Comparison of ENCODE assay signal across 31 cellular contexts in genomic region chr15:78213956-78214355, GRCh38. TPM values are rescaled to one million over a fixed set of nuclear protein-coding genes. Genes with fewer than 3 reads are reported as not detected.
A peak's percentile ranks its signal among the peaks of the same experiment; 100 is the strongest.
DNase-seq lines count a peak whose midpoint lies in the region; ATAC-seq, FAIRE-seq and TF ChIP-seq lines count a peak whose summit lies in the region.
"Had no signal": no experiment of that assay in that cellular context is flagged by ENCODE, and none has a peak within 500 bp of the region (broad histone marks: within the 10 kb centered on the region; RNA-seq: fewer than 3 reads in every experiment).

No MANE protein-coding gene starts in this region.

- H3K4me3 ChIP-seq in right atrium auricular region: no peak overlapping the region
- H3K4me3 ChIP-seq in left ventricle myocardium inferior: no peak overlapping the region
- no peak overlapping the region for H3K4me3 ChIP-seq in H1 (ENCODE audit: extremely low read depth in 1 of 4, insufficient read depth in 2 of 4, low read depth in 3 of 4, low read length in 4 of 4)
- no peak overlapping the region for H3K4me3 ChIP-seq in skin epidermis
- no peak overlapping the region for H3K4me3 ChIP-seq in BE2C (ENCODE audit: low read depth, low read length)
- H3K4me3 ChIP-seq: SK-N-MC had no signal

- H3K27me3 Mint-ChIP-seq in chondrocyte (ENCODE audit: low read depth): no peaks in the 10 kb centered on the region

- FAIRE-seq in H1 (lab: Jason Lieb, UNC): no peak
- FAIRE-seq: GM12892, HTR-8/SVneo had no signal

- no peak for TF ChIP-seq RAD21 in H1 (IDR thresholded peaks at IDR 0.05 in 1 of 2, conservative IDR thresholded peaks at IDR 0.05 in 1 of 2; ENCODE audit: low read depth in 2 of 2, low read length in 2 of 2)

- peak overlapping the region; percentile 80 to 93 for H3K27ac ChIP-seq in right atrium auricular region
- no peak overlapping the region for H3K27ac ChIP-seq in left ventricle myocardium inferior (replicated peaks)
- no peak overlapping the region for H3K27ac ChIP-seq in H1 (ENCODE audit: low read depth, low read length)
- peak overlapping the region in 13 of 21 experiments; percentile 36 to 85 (median 71) for H3K27ac ChIP-seq in skin epidermis
- H3K27ac ChIP-seq: 22Rv1, SK-N-MC had no signal

- peaks cover 38% of the 10 kb centered on the region for H3K4me1 Mint-ChIP-seq in chondrocyte (ENCODE audit: low read depth)
- H3K4me1 Mint-ChIP-seq: B cell, CD14-positive monocyte had no signal

- H2BK120ac ChIP-seq in H1 (replicated peaks; ENCODE audit: low read depth, low read length): no peak overlapping the region

- H2AFZ ChIP-seq in H1 (ENCODE audit: low read length): no peak overlapping the region

- no peak overlapping the region for H4K5ac ChIP-seq in H1 (ENCODE audit: insufficient read length, low read depth, low read length)

- H3K79me1 ChIP-seq in H1 (ENCODE audit: low read depth, low read length): no peaks in the 10 kb centered on the region

- H3K23me2 ChIP-seq in H1 (ENCODE audit: low read depth, low read length): no peaks in the 10 kb centered on the region

- no peak overlapping the region for H2BK20ac ChIP-seq in H1 (ENCODE audit: low read length)

- TF ChIP-seq EP300 in H1 (IDR thresholded peaks at IDR 0.05; ENCODE audit: borderline replicate concordance in 1 of 2, low read depth in 2 of 2, low read length in 2 of 2): no peak

- H3K14ac ChIP-seq in H1 (ENCODE audit: insufficient read length): no peak overlapping the region

- H3K79me2 ChIP-seq in H1 (ENCODE audit: control insufficient read depth in 1 of 2, insufficient read depth in 2 of 2, low read length in 2 of 2): no peaks in the 10 kb centered on the region

- H2BK5ac ChIP-seq in H1 (ENCODE audit: low read depth, low read length): peak overlapping the region; percentile 2; the same call in 1 of the 2 replicates

- no peak overlapping the region for H3K4ac ChIP-seq in H1 (replicated peaks; ENCODE audit: insufficient read length, low read depth, low read length)

- H3K27me3 ChIP-seq in right atrium auricular region (no peaks in the 10 kb centered on the region), left ventricle myocardium inferior (ENCODE audit: low read depth) (peaks cover 4% of the 10 kb centered on the region), H1 (replicated peaks in 1 of 4; ENCODE audit: control insufficient read depth in 3 of 4, extremely low read depth in 1 of 4, insufficient read depth in 3 of 4, low read length in 3 of 4) (no peaks in the 10 kb centered on the region), BE2C (no peaks in the 10 kb centered on the region)

- no peak overlapping the region for H2BK12ac ChIP-seq in H1 (ENCODE audit: low read depth, low read length)

- H3K9me3 ChIP-seq in right atrium auricular region (no peaks in the 10 kb centered on the region), left ventricle myocardium inferior (replicated peaks) (no peaks in the 10 kb centered on the region), H1 (ENCODE audit: insufficient read depth in 2 of 2, low read depth in 1 of 2, low read length in 1 of 2) (no peaks in the 10 kb centered on the region), BE2C (no peaks in the 10 kb centered on the region)

- no peaks in the 10 kb centered on the region for H4K20me1 ChIP-seq in H1 (replicated peaks in 1 of 2; ENCODE audit: control insufficient read depth in 1 of 2, insufficient read depth in 2 of 2, low read length in 2 of 2)

- H3K9me3 Mint-ChIP-seq in chondrocyte (ENCODE audit: low read depth): no peaks in the 10 kb centered on the region
- H3K9me3 Mint-ChIP-seq: CD14-positive monocyte, H9, HFFc6 had no signal

- H3K36me3 ChIP-seq in right atrium auricular region (no peaks in the 10 kb centered on the region), left ventricle myocardium inferior (no peaks in the 10 kb centered on the region), H1 (ENCODE audit: control insufficient read depth in 2 of 4, insufficient read depth in 4 of 4, low read length in 3 of 4) (no peaks in the 10 kb centered on the region), BE2C (no peaks in the 10 kb centered on the region)

- H4K8ac ChIP-seq in H1 (ENCODE audit: extremely low read depth, insufficient read depth, low read length): peak overlapping the region; percentile 28; the same call in 1 of the 2 replicates

- no peak overlapping the region for H3K56ac ChIP-seq in H1 (replicated peaks; ENCODE audit: insufficient read length, low read depth, low read length)

- H3K23ac ChIP-seq in H1 (ENCODE audit: insufficient read length): no peak overlapping the region

- H4K91ac ChIP-seq in H1 (replicated peaks; ENCODE audit: insufficient read length, low read length): no peak overlapping the region

- no peak overlapping the region for H3K4me2 ChIP-seq in H1 (ENCODE audit: insufficient read depth in 1 of 2, low read depth in 2 of 2, low read length in 2 of 2)

- H3K4me3 Mint-ChIP-seq in chondrocyte (ENCODE audit: unreplicated experiment): no peak overlapping the region
- H3K4me3 Mint-ChIP-seq: B cell, CD14-positive monocyte, H9, HFFc6 had no signal

- no peak overlapping the region for H3K27ac Mint-ChIP-seq in chondrocyte (ENCODE audit: unreplicated experiment)
- H3K27ac Mint-ChIP-seq: B cell, CD14-positive monocyte, H9, HFFc6 had no signal

- POLR2A ChIA-PET in H1 (lab: Charles Lee; ENCODE audit: partially characterized antibody): interaction anchor here (1.0 kb wide), 1 partner anchor 18 kb away, joined by 3 read pairs; no protein-coding TSS in a partner anchor

- no peak for TF ChIP-seq POLR2A in H1 (IDR thresholded peaks at IDR 0.05; ENCODE audit: control extremely low read depth in 1 of 2, low read depth in 2 of 2, low read length in 2 of 2)

- H3K4me1 ChIP-seq in right atrium auricular region (peaks cover 0 to 72% of the 10 kb centered on the region in 2 donors), left ventricle myocardium inferior (peaks cover 72% of the 10 kb centered on the region), H1 (replicated peaks in 1 of 4; ENCODE audit: control insufficient read depth in 3 of 4, insufficient read depth in 4 of 4, low read length in 3 of 4) (peaks cover 0 to 2% (median 0%) of the 10 kb centered on the region in 4 experiments; a peak in 2 of 7 replicates), BE2C (peaks cover 19% of the 10 kb centered on the region)

- DNase-seq in right atrium auricular region (ENCODE audit: low spot score) (no peak), left ventricle myocardium inferior (no peak), H1 (ENCODE audit: low read depth in 1 of 2, low spot score in 2 of 2) (no peak), NOMO-1 (lab: John Stamatoyannopoulos, UW; ENCODE audit: unreplicated experiment in 2 of 2) (no peak), chondrocyte (ENCODE audit: low spot score) (no peak), BE2C (no peak)
- DNase-seq: Calu3; DMS153; DND-41; H9; HFFc6; KBM-7; NCI-H1105 treated with DMSO at 0.1 percent for 48 hours; NCI-H146; NCI-H2029; NCI-H446; NCI-H524 treated with DMSO at 0.1 percent for 48 hours; NCI-H82; NK-92 treated with Interleukin-12 subunit alpha and Interleukin-12 subunit beta, amount 100 ng/mL, for 24 hours; SIG-M5 had no signal

- no peak overlapping the region for H2BK15ac ChIP-seq in H1 (ENCODE audit: low read length)

- 83% methylated on average over 4 of the region's 4 CpGs; no CpG with 5 or more reads in 1 of the 2 experiments for WGBS in H1 (ENCODE audit: extremely low coverage in 1 of 2, insufficient coverage in 1 of 2, insufficient read length in 1 of 2, insufficient replicate concordance in 2 of 2, low coverage in 1 of 2, low lambda C conversion rate in 2 of 2, missing lambda C conversion rate in 1 of 2), 2 experiments

- no peak overlapping the region for H3K18ac ChIP-seq in H1 (ENCODE audit: extremely low read depth, low read length)

- no peak overlapping the region for H3K9ac ChIP-seq in H1 (replicated peaks in 1 of 4; ENCODE audit: extremely low read depth in 1 of 4, low read depth in 3 of 4, low read length in 3 of 4)

- no peak for ATAC-seq in HG02588 (IDR thresholded peaks at IDR 0.05; ENCODE audit: unreplicated experiment)
- ATAC-seq: Panc1 had no signal

- H2AK5ac ChIP-seq in H1 (ENCODE audit: low read depth, low read length): no peak overlapping the region

- CTCF ChIA-PET in H1 (lab: Charles Lee; ENCODE audit: partially characterized antibody): interaction anchor here (1.2 to 6.0 kb wide), 6 partner anchors 10 to 38 kb away, joined by 3 to 34 read pairs (median 6); no protein-coding TSS in a partner anchor

- no peaks in the 10 kb centered on the region for H3K36me3 Mint-ChIP-seq in chondrocyte (ENCODE audit: low read depth)
- H3K36me3 Mint-ChIP-seq: CD14-positive monocyte had no signal

- no peak for TF ChIP-seq CTCF in right atrium auricular region (IDR thresholded peaks at IDR 0.05)
- TF ChIP-seq CTCF in left ventricle myocardium inferior (IDR thresholded peaks at IDR 0.05; ENCODE audit: borderline replicate concordance): no peak
- no peak for TF ChIP-seq CTCF in H1 (IDR thresholded peaks at IDR 0.05; ENCODE audit: control extremely low read depth in 1 of 3, insufficient read depth in 1 of 3, low read depth in 1 of 3, low read length in 3 of 3)
- no peak for TF ChIP-seq CTCF in chondrocyte (IDR thresholded peaks at IDR 0.05)
- no peak for TF ChIP-seq CTCF in BE2C (IDR thresholded peaks at IDR 0.05; ENCODE audit: low read depth, low read length)

- intact Hi-C loops in left ventricle myocardium inferior (cut with micrococcal nuclease): no loop called here

RNA-seq across cellular contexts. Expression of gene ACSBG1, which starts 20.4 kb away (rescaled TPM):
- total RNA-seq in right atrium auricular region (not detected), left ventricle myocardium inferior (0.25 TPM), chondrocyte (not detected in 3 replicates)
- 6.1 and 7.1 TPM in 2 replicates for total RNA-seq in H1 (2021; fragmentation: NEBNext Ultra II Directional; extraction: Animal tissue kit (Norgen Biotek cat#: 25700))
- polyA plus RNA-seq in H1 (2011; rRNA removed): 5.4 and 11.9 TPM in 2 replicates
- 4.9 TPM for polyA plus RNA-seq in H1 (2011; cell fraction: cytosol; rRNA removed)
- polyA plus RNA-seq in H1 (2011; cell fraction: nucleus; rRNA removed): 14.8 TPM
- 1.7 to 5.5 TPM (median 3.9 TPM) in 4 replicates for polyA plus RNA-seq in H1 (2012, experiment 1 of 2)
- polyA plus RNA-seq in H1 (2012, experiment 2 of 2): 2.2 TPM
- polyA plus RNA-seq in H1 (2013, experiment 1 of 2): 1.9 TPM
- polyA plus RNA-seq in H1 (2013, experiment 2 of 2): 2.1 TPM
- 8.7 and 9.3 TPM in 2 replicates for polyA minus RNA-seq in H1 (2011; rRNA and poly(A)+ RNA removed)
- polyA minus RNA-seq in H1 (2011; cell fraction: cytosol; rRNA and poly(A)+ RNA removed): 4.8 TPM
- 11.9 TPM for polyA minus RNA-seq in H1 (2011; cell fraction: nucleus; rRNA and poly(A)+ RNA removed)
- 0.45 TPM for polyA plus RNA-seq in BE2C (2012; ENCODE audit: insufficient read depth, insufficient read length, low read depth)
- total RNA-seq: HFFc6, MCF 10A had no signal
- polyA plus RNA-seq: CD14-positive monocyte had no signal

RNA-seq across cellular contexts. Expression of gene DNAJA4, which starts 50.4 kb away (rescaled TPM):
- total RNA-seq in right atrium auricular region (10 to 100 TPM; 70.0 to 78.0 TPM), left ventricle myocardium inferior (115 TPM), chondrocyte (0.26 to 0.27 TPM in 2 of 3 replicates, not detected in the other)
- total RNA-seq in H1 (2021; fragmentation: NEBNext Ultra II Directional; extraction: Animal tissue kit (Norgen Biotek cat#: 25700)): 2.5 and 3.6 TPM in 2 replicates
- polyA plus RNA-seq in H1 (2011; rRNA removed): 5.1 and 6.2 TPM in 2 replicates
- 7.2 TPM for polyA plus RNA-seq in H1 (2011; cell fraction: cytosol; rRNA removed)
- 12.6 TPM for polyA plus RNA-seq in H1 (2011; cell fraction: nucleus; rRNA removed)
- polyA plus RNA-seq in H1 (2012, experiment 1 of 2): 6.0 to 8.0 TPM (median 6.6 TPM) in 4 replicates
- 0.89 TPM for polyA plus RNA-seq in H1 (2012, experiment 2 of 2)
- 0.83 TPM for polyA plus RNA-seq in H1 (2013, experiment 1 of 2)
- polyA plus RNA-seq in H1 (2013, experiment 2 of 2): 0.61 TPM
- 6.7 and 6.9 TPM in 2 replicates for polyA minus RNA-seq in H1 (2011; rRNA and poly(A)+ RNA removed)
- 4.8 TPM for polyA minus RNA-seq in H1 (2011; cell fraction: cytosol; rRNA and poly(A)+ RNA removed)
- polyA minus RNA-seq in H1 (2011; cell fraction: nucleus; rRNA and poly(A)+ RNA removed): 10.0 TPM
- 5.6 TPM for polyA plus RNA-seq in BE2C (2012; ENCODE audit: insufficient read depth, insufficient read length, low read depth)
- total RNA-seq: LHCN-M2, MCF 10A had no signal

Comparison
In these comparisons a context has a peak if more than half of its experiments do, and no peak if none do; other contexts are left out.
1. H3K27ac ChIP-seq: peak in right atrium auricular region (2 of 2) and skin epidermis (13 of 21); none in left ventricle myocardium inferior (single experiment) and H1 (single experiment).
2. RNA of gene DNAJA4, which starts 50.4 kb away (total RNA-seq): 115 TPM in left ventricle myocardium inferior (single experiment) and 70.0 to 78.0 TPM in right atrium auricular region; 2.5 to 3.6 TPM in H1 and 0.26 to 0.27 TPM in chondrocyte; every median in the first group is over 10 times any median in the second.